In the genomic region with DNA sequence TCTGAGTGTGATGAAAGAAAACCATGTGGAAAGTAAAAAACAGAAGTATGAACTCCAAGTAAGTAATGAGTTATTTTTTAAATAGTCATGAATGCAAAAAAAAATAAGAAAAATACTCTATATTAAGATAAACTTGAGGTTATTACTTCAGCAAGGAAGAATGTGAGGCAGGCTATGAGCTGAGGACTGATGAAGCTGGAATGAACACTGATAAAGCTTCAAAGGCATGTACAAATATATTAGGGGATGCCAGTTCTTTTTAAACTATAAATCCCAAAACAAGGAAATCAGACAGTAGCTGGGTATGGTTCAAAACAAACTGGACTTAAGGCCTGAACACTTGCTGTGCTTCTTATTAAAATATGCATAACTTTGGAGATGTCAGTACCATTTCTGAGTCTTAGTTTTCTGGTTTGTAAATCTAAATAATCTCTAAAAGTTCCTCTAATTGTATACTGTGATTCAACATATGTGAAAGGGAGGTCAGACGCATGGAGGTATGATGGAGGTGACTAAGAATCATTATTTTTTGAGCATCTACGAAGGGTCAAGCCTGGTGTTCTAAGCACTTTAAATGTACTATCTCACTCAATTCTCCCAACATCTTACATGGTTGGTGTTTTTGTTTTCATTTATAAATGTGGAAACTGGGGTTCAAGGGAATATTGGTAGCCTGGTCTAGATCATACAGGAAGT, we compare ENCODE assay signal across 22 cellular contexts. TPM values are rescaled to one million over a fixed set of nuclear protein-coding genes. Genes with fewer than 3 reads are reported as not detected.
DNase-seq lines count a peak whose midpoint lies in the region; ATAC-seq and TF ChIP-seq lines count a peak whose summit lies in the region.
"Had no signal": no experiment of that assay in that cellular context is flagged by ENCODE, and none has a peak within 500 bp of the region (broad histone marks: within the 10 kb centered on the region; RNA-seq: fewer than 3 reads in every experiment).

No MANE protein-coding gene starts in this region.

- H3K27ac ChIP-seq in right atrium auricular region (no peak overlapping the region), ascending aorta (peak overlapping the region; percentile 1 to 26), thyroid gland (peak overlapping the region; percentile 49 to 65 (median 51))
- H3K27ac ChIP-seq: VCaP had no signal

- H3K4me1 ChIP-seq in right atrium auricular region (no peaks in the 10 kb centered on the region), ascending aorta (peaks cover 0 to 17% of the 10 kb centered on the region in 2 donors), thyroid gland (peaks cover 15 to 21% of the 10 kb centered on the region in 2 donors)

- ATAC-seq in Right ventricle myocardium superior (ENCODE audit: poor library complexity), result peak; percentile 42
- ATAC-seq: effector memory CD8-positive, alpha-beta T cell; stimulated activated naive B cell treated with anti-CD40 and anti-IgM and Interleukin-4, amounts not matched to agents 10 μg/mL and 1 μg/mL and 100 μg/mL, for 72 hours had no signal

- H3K36me3 ChIP-seq in right atrium auricular region (no peaks in the 10 kb centered on the region), ascending aorta (no peaks in the 10 kb centered on the region), thyroid gland (no peaks in the 10 kb centered on the region)
- H3K36me3 ChIP-seq: upper lobe of left lung had no signal

- TF ChIP-seq CTCF in right atrium auricular region (IDR thresholded peaks at IDR 0.05), result no peak
- TF ChIP-seq CTCF in ascending aorta (IDR thresholded peaks at IDR 0.05), result no peak
- TF ChIP-seq CTCF in thyroid gland (IDR thresholded peaks at IDR 0.05), result no peak
- no peak for TF ChIP-seq CTCF in lower leg skin (IDR thresholded peaks at IDR 0.05)

- H3K9me3 ChIP-seq in right atrium auricular region, result no peaks in the 10 kb centered on the region
- H3K9me3 ChIP-seq in ascending aorta, result no peaks in the 10 kb centered on the region
- no peaks in the 10 kb centered on the region for H3K9me3 ChIP-seq in thyroid gland
- H3K9me3 ChIP-seq: upper lobe of left lung had no signal

- TF ChIP-seq POLR2A in thyroid gland (IDR thresholded peaks at IDR 0.05) (no peak), lower leg skin (IDR thresholded peaks at IDR 0.05) (no peak)

- intact Hi-C loops in Right ventricle myocardium superior (cut with DNase I), result no loop called here
- intact Hi-C loops in ascending aorta (cut with DNase I), result loop anchor here (10.0 kb wide), 1 partner anchor 148 kb away; no protein-coding TSS in a partner anchor
- intact Hi-C loops in thyroid gland (cut with DNase I), result no loop called here
- intact Hi-C loops in lower leg skin (cut with DNase I; ENCODE audit: low total_unique reads), result no loop called here

- H3K27me3 ChIP-seq in right atrium auricular region (no peaks in the 10 kb centered on the region), ascending aorta (no peaks in the 10 kb centered on the region), thyroid gland (no peaks in the 10 kb centered on the region)
- H3K27me3 ChIP-seq: upper lobe of left lung had no signal

- 94 to 95% methylated on average over 2 of the region's 2 CpGs for WGBS in thyroid gland, 2 donors
- 94 to 98% methylated on average over 2 of the region's 2 CpGs for WGBS in lower leg skin, 2 donors

- DNase-seq in Right ventricle myocardium superior (no peak), right atrium auricular region (ENCODE audit: low spot score) (no peak), ascending aorta (ENCODE audit: low spot score in 2 of 2) (no peak), hepatic stellate cell (ENCODE audit: low spot score) (peak; percentile 19), thyroid gland (no peak), lower leg skin (ENCODE audit: low spot score in 2 of 2) (no peak), hippocampal formation (lab: John Stamatoyannopoulos, UW) (no peak), cerebellar nuclear complex (lab: John Stamatoyannopoulos, UW) (no peak)
- DNase-seq: 8988T; activated CD4-positive, alpha-beta T cell treated with anti-CD3 and anti-CD28 coated beads, Interleukin-2, amount 50 U/mL, for 48 hours; central memory CD4-positive, alpha-beta T cell; effector memory CD8-positive, alpha-beta T cell; foreskin melanocyte; NCI-H187 treated with DMSO at 0.1 percent for 48 hours; NCI-H510A treated with DMSO at 0.1 percent for 48 hours; SHP77; stimulated activated naive B cell treated with anti-CD40 and anti-IgM and Interleukin-4, amounts not matched to agents 10 μg/mL and 1 μg/mL and 100 μg/mL, for 72 hours; upper lobe of left lung had no signal

- H3K4me3 ChIP-seq in right atrium auricular region (no peak overlapping the region), ascending aorta (no peak overlapping the region), thyroid gland (replicated peaks in 1 of 3) (no peak overlapping the region), lower leg skin (ENCODE audit: low read depth, poor library complexity, severe bottlenecking) (no peak overlapping the region)
- H3K4me3 ChIP-seq: upper lobe of left lung had no signal

RNA-seq across cellular contexts. Expression of a gene that starts 59.7 kb away (rescaled TPM):
- total RNA-seq in Right ventricle myocardium superior (1.7 TPM), right atrium auricular region (1 to 10 TPM in 1 of 2 donors, under 1 TPM in 1; 0.83 to 4.0 TPM), ascending aorta (not detected), thyroid gland (under 1 TPM in 3 of 4 donors, not detected in 1; 0.24 to 0.67 (median 0.45) TPM), lower leg skin (1 to 10 TPM in 1 of 4 donors, under 1 TPM in 2, not detected in 1; 0.08 to 1.2 (median 0.19) TPM)
- total RNA-seq: lung microvascular endothelial cell; pulmonary artery endothelial cell; T-helper 1 cell treated with Interleukin-12 subunit alpha and Interleukin-12 subunit beta and Interleukin-4 antibody, amounts not matched to agents 30 ng/mL and 1 ng/mL, for 36 hours had no signal

Comparison
In these comparisons a context has a peak if more than half of its experiments do, and no peak if none do; other contexts are left out.
1. H3K27ac ChIP-seq: peak in ascending aorta (2 of 2) and thyroid gland (3 of 3); none in right atrium auricular region (0 of 2).